1 cellular context compared by ENCODE assay signal in genomic region chr2:27069961-27070618, GRCh38.
TF ChIP-seq lines count a peak whose summit lies in the region.

No MANE protein-coding gene starts in this region.

TF ChIP-seq in K562, 482 proteins besides CTCF, POLR2A, EP300 and RAD21:
- no peak for TF ChIP-seq CXXC5 (CRISPR knock-in tag; IDR thresholded peaks at IDR 0.05)
- no peak for TF ChIP-seq MCM5 (IDR thresholded peaks at IDR 0.05; ENCODE audit: low read depth)
- no peak for TF ChIP-seq ELF4 (CRISPR knock-in tag; IDR thresholded peaks at IDR 0.05)
